Comparison of ENCODE assay signal across 19 cellular contexts in genomic region chr3:113272369-113272748, GRCh38.
DNase-seq lines count a peak whose midpoint lies in the region; ATAC-seq, FAIRE-seq and TF ChIP-seq lines count a peak whose summit lies in the region.
"Had no signal": no experiment of that assay in that cellular context is flagged by ENCODE, and none has a peak within 500 bp of the region (broad histone marks: within the 10 kb centered on the region; RNA-seq: fewer than 3 reads in every experiment).

No MANE protein-coding gene starts in this region.

- intact Hi-C loops in cardiac septum (cut with DNase I) (no loop called here), Right ventricle myocardium inferior (cut with DNase I) (no loop called here), uterus (cut with DNase I; ENCODE audit: low total_unique reads) (no loop called here)
- intact Hi-C loops in activated CD8-positive, alpha-beta T cell treated with anti-CD3 and anti-CD28 coated beads for 36 hours (cut with micrococcal nuclease): no loop called here

- H3K4me1 Mint-ChIP-seq in chondrocyte (ENCODE audit: low read depth) (peaks cover 27% of the 10 kb centered on the region), neural crest cell (peaks cover 67% of the 10 kb centered on the region)
- peaks cover 7% of the 10 kb centered on the region for H3K4me1 Mint-ChIP-seq in activated CD8-positive, alpha-beta T cell treated with anti-CD3 and anti-CD28 coated beads for 36 hours (ENCODE audit: low read depth)

- H3K9me3 ChIP-seq in uterus: no peaks in the 10 kb centered on the region
- H3K9me3 ChIP-seq: BLaER1 treated with 17β-estradiol and CSF1 and Interleukin-3, amounts not matched to agents 10 nM and 100 nM; Caco-2 had no signal

- no peaks in the 10 kb centered on the region for H3K27me3 ChIP-seq in uterus
- H3K27me3 ChIP-seq: BLaER1 treated with 17β-estradiol and CSF1 and Interleukin-3, amounts not matched to agents 10 nM and 100 nM had no signal

- H3K27ac Mint-ChIP-seq in chondrocyte (ENCODE audit: unreplicated experiment) (no peak overlapping the region), neural crest cell (ENCODE audit: unreplicated experiment) (peak overlapping the region; percentile 16)
- H3K27ac Mint-ChIP-seq in activated CD8-positive, alpha-beta T cell treated with anti-CD3 and anti-CD28 coated beads for 36 hours: no peak overlapping the region
- H3K27ac Mint-ChIP-seq: B cell; CD8-positive, alpha-beta T cell; GM23338 had no signal

- no peak overlapping the region for H3K4me3 Mint-ChIP-seq in chondrocyte (ENCODE audit: unreplicated experiment)
- no peak overlapping the region for H3K4me3 Mint-ChIP-seq in neural crest cell
- H3K4me3 Mint-ChIP-seq in activated CD8-positive, alpha-beta T cell treated with anti-CD3 and anti-CD28 coated beads for 36 hours: no peak overlapping the region
- H3K4me3 Mint-ChIP-seq: B cell; CD8-positive, alpha-beta T cell; GM23338 had no signal

- no peak for FAIRE-seq in GM12892 (lab: Jason Lieb, UNC)
- FAIRE-seq: D721Med, G401.6, GM12891, GM18507, H54 had no signal

- no peak overlapping the region for H3K27ac ChIP-seq in uterus
- H3K27ac ChIP-seq: BLaER1 treated with 17β-estradiol and CSF1 and Interleukin-3, amounts not matched to agents 10 nM and 100 nM had no signal

- no peak overlapping the region for H3K4me3 ChIP-seq in uterus
- H3K4me3 ChIP-seq: BLaER1 treated with 17β-estradiol and CSF1 and Interleukin-3, amounts not matched to agents 10 nM and 100 nM; GM23338 had no signal

- H3K36me3 Mint-ChIP-seq in chondrocyte (ENCODE audit: low read depth) (peaks cover 4% of the 10 kb centered on the region), neural crest cell (ENCODE audit: low read depth) (peaks cover 25% of the 10 kb centered on the region)
- H3K36me3 Mint-ChIP-seq in activated CD8-positive, alpha-beta T cell treated with anti-CD3 and anti-CD28 coated beads for 36 hours (ENCODE audit: low read depth): no peaks in the 10 kb centered on the region
- H3K36me3 Mint-ChIP-seq: CD8-positive, alpha-beta T cell had no signal

- DNase-seq in cardiac septum (ENCODE audit: low spot score) (peak; percentile 71), Right ventricle myocardium inferior (ENCODE audit: missing footprints) (no peak), chondrocyte (ENCODE audit: low spot score) (peak; percentile 71), neural crest cell (ENCODE audit: low read depth, low spot score) (no peak), uterus (peak; percentile 15 to 16), GM12892 (ENCODE audit: insufficient read length) (no peak)
- no peak for DNase-seq in activated CD8-positive, alpha-beta T cell treated with anti-CD3 and anti-CD28 coated beads for 36 hours
- DNase-seq in activated CD4-positive, alpha-beta T cell treated with anti-CD3 and anti-CD28 coated beads, Interleukin-2, amount 50 U/mL, for 48 hours: no peak
- DNase-seq: Caco-2; CD8-positive, alpha-beta T cell; HCEC 1CT had no signal

- H3K9me3 Mint-ChIP-seq in chondrocyte (ENCODE audit: low read depth) (no peaks in the 10 kb centered on the region), neural crest cell (no peaks in the 10 kb centered on the region)
- H3K9me3 Mint-ChIP-seq in activated CD8-positive, alpha-beta T cell treated with anti-CD3 and anti-CD28 coated beads for 36 hours: no peaks in the 10 kb centered on the region
- H3K9me3 Mint-ChIP-seq: CD8-positive, alpha-beta T cell; GM23338 had no signal

- H3K36me3 ChIP-seq in uterus: no peaks in the 10 kb centered on the region
- H3K36me3 ChIP-seq: BLaER1 treated with 17β-estradiol and CSF1 and Interleukin-3, amounts not matched to agents 10 nM and 100 nM had no signal

- H3K4me1 ChIP-seq in uterus: peaks cover 7 to 13% of the 10 kb centered on the region in 2 donors
- H3K4me1 ChIP-seq: Caco-2 had no signal

- ATAC-seq in Right ventricle myocardium inferior: no peak
- no peak for ATAC-seq in activated CD8-positive, alpha-beta T cell treated with anti-CD3 and anti-CD28 coated beads for 36 hours
- ATAC-seq: CD8-positive, alpha-beta T cell; GM23338 had no signal

- no peak for TF ChIP-seq CTCF in chondrocyte (IDR thresholded peaks at IDR 0.05)
- TF ChIP-seq CTCF in neural crest cell (conservative IDR thresholded peaks at IDR 0.05): no peak
- TF ChIP-seq CTCF in uterus (IDR thresholded peaks at IDR 0.05): no peak
- no peak for TF ChIP-seq CTCF in activated CD8-positive, alpha-beta T cell treated with anti-CD3 and anti-CD28 coated beads for 36 hours (IDR thresholded peaks at IDR 0.05)

- CTCF ChIA-PET in activated CD8-positive, alpha-beta T cell treated with anti-CD3 and anti-CD28 coated beads for 36 hours (lab: Charles Lee): interaction anchor here (1.3 to 1.4 kb wide), 2 partner anchors 16 to 221 kb away, joined by 5 to 6 read pairs; no protein-coding TSS in a partner anchor

- POLR2A ChIA-PET in activated CD8-positive, alpha-beta T cell treated with anti-CD3 and anti-CD28 coated beads for 36 hours (lab: Charles Lee): no interaction called here

- TF ChIP-seq POLR2A in uterus (IDR thresholded peaks at IDR 0.05): no peak
- no peak for TF ChIP-seq POLR2A in GM12892 (IDR thresholded peaks at IDR 0.05; ENCODE audit: low read depth, low read length)

- H3K27me3 Mint-ChIP-seq in chondrocyte (ENCODE audit: low read depth) (no peaks in the 10 kb centered on the region), neural crest cell (ENCODE audit: low read depth) (no peaks in the 10 kb centered on the region)
- H3K27me3 Mint-ChIP-seq in activated CD8-positive, alpha-beta T cell treated with anti-CD3 and anti-CD28 coated beads for 36 hours: no peaks in the 10 kb centered on the region
- H3K27me3 Mint-ChIP-seq: B cell had no signal

Comparison
In these comparisons a context has a peak if more than half of its experiments do, and no peak if none do; other contexts are left out.
1. DNase-seq: peak in cardiac septum (single experiment), chondrocyte (single experiment) and uterus (2 of 2); none in Right ventricle myocardium inferior (single experiment), neural crest cell (single experiment), GM12892 (single experiment), activated CD8-positive, alpha-beta T cell treated with anti-CD3 and anti-CD28 coated beads for 36 hours (single experiment) and activated CD4-positive, alpha-beta T cell treated with anti-CD3 and anti-CD28 coated beads, Interleukin-2, amount 50 U/mL, for 48 hours (0 of 2).